In the genomic region with DNA sequence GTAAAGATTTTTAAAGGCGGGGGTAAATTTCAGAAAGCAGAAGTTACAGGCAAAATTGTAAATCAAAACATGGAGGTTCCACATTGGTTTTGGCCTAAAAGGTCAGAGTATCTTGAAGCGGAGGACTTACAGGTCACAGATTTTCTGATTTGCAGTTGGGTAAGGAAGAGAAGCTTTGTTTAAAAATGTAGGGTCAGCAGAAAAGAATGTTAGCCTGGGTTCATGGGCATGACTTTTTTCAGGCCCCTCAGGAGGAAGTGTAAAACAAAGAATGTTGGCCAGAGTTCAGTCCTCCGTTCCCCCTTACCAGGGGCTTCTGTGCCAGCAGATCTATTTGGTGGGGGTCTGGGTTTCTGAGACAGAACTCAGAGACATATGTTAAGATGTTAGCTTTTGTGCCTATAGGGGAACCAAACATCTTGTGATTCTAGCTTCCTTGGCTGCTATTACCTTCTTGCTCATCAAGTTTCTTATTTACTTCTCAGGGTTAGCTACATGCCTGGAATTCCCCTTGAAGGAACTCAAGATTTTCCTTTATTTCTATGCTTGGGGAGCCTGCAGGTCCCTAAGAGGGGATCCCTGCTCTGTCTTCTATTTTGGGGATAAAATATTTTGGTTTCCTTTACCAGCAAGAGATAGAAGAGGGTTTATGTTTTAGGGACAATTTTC, we compare ENCODE assay signal across 1 cellular context.
TF ChIP-seq lines count a peak whose summit lies in the region.

No MANE protein-coding gene starts in this region.

TF ChIP-seq in WTC11, 78 proteins besides CTCF, POLR2A, EP300 and RAD21 (continued from another document):
- no peak for TF ChIP-seq ARID4B (CRISPR knock-in tag; IDR thresholded peaks at IDR 0.05; ENCODE audit: borderline replicate concordance)
- no peak for TF ChIP-seq FOXP1 (CRISPR knock-in tag; IDR thresholded peaks at IDR 0.05; ENCODE audit: borderline replicate concordance)
